ENCODE assay signal across 22 cellular contexts in genomic region chr10:117552759-117553158, GRCh38. TPM values are rescaled to one million over a fixed set of nuclear protein-coding genes. Genes with fewer than 3 reads are reported as not detected.
DNase-seq lines count a peak whose midpoint lies in the region; ATAC-seq and TF ChIP-seq lines count a peak whose summit lies in the region.
"Had no signal": no experiment of that assay in that cellular context is flagged by ENCODE, and none has a peak within 500 bp of the region (broad histone marks: within the 10 kb centered on the region; RNA-seq: fewer than 3 reads in every experiment).

No MANE protein-coding gene starts in this region.

- H3K9ac ChIP-seq in skeletal muscle tissue (ENCODE audit: low read depth in 1 of 3, low read length in 3 of 3) = peak overlapping the region in 1 of 3 donors; percentile 74
- H3K9ac ChIP-seq: KMS-11 had no signal

- peaks cover 13% of the 10 kb centered on the region for H3K4me1 Mint-ChIP-seq in activated CD4-positive, alpha-beta T cell treated with anti-CD3 and anti-CD28 coated beads, Interleukin-2, amount 10 ng/mL, durations not matched to agents 7 days and 5 days

- H3K9me3 ChIP-seq in skeletal muscle tissue (ENCODE audit: control insufficient read depth in 3 of 3, low read length in 3 of 3) (no peaks in the 10 kb centered on the region), body of pancreas (no peaks in the 10 kb centered on the region)

- no peak for DNase-seq in activated CD4-positive, alpha-beta T cell treated with anti-CD3 and anti-CD28 coated beads, Interleukin-2, amount 10 ng/mL, durations not matched to agents 7 days and 5 days
- no peak for DNase-seq in activated CD4-positive, alpha-beta T cell treated with anti-CD3 and anti-CD28 coated beads, Interleukin-2, amount 50 U/mL, for 48 hours
- DNase-seq in iris pigment epithelial cell (ENCODE audit: low read depth) (peak; percentile 34), body of pancreas (no peak)
- DNase-seq: activated B cell treated with CpG ODN at 0.5 μM for 24 hours; activated CD8-positive, alpha-beta memory T cell treated with anti-CD3 and anti-CD28 coated beads, Interleukin-2, amount 50 U/mL, for 48 hours; CD8-positive, alpha-beta T cell; NCI-H1105 treated with DMSO at 0.1 percent for 48 hours; NCI-H2171 treated with DMSO at 0.1 percent for 48 hours; stimulated activated naive CD8-positive, alpha-beta T cell treated with anti-CD3 and anti-CD28 coated beads, Interleukin-15, Interleukin-2, amounts not matched to agents 100 U/mL and 50 U/mL, for 24 hours; SW 1271 had no signal

- peaks cover 6% of the 10 kb centered on the region for H3K36me3 Mint-ChIP-seq in activated CD4-positive, alpha-beta T cell treated with anti-CD3 and anti-CD28 coated beads, Interleukin-2, amount 10 ng/mL, durations not matched to agents 7 days and 5 days (ENCODE audit: low read depth)
- H3K36me3 Mint-ChIP-seq: CD8-positive, alpha-beta T cell had no signal

- H3K27me3 ChIP-seq in skeletal muscle tissue (ENCODE audit: control insufficient read depth in 3 of 3, insufficient read depth in 3 of 3, low read length in 3 of 3) (peaks cover 51 to 70% (median 62%) of the 10 kb centered on the region in 3 donors), body of pancreas (peaks cover 0 to 32% of the 10 kb centered on the region in 2 donors)

- peak overlapping the region; percentile 46 for H3K27ac ChIP-seq in angular gyrus (ENCODE audit: low read depth, low read length)
- H3K27ac ChIP-seq in skeletal muscle tissue (ENCODE audit: low read depth, low read length) = no peak overlapping the region
- H3K27ac ChIP-seq in body of pancreas = no peak overlapping the region
- H3K27ac ChIP-seq: coronary artery, HL-60, KMS-11 had no signal

- CTCF ChIA-PET in activated CD4-positive, alpha-beta T cell treated with anti-CD3 and anti-CD28 coated beads, Interleukin-2, amount 10 ng/mL, durations not matched to agents 7 days and 5 days (lab: Charles Lee) = no interaction called here

- 12 to 28% methylated on average over 6 to 14 of the region's 14 CpGs for WGBS in body of pancreas, 2 donors

- H3K9me3 Mint-ChIP-seq in activated CD4-positive, alpha-beta T cell treated with anti-CD3 and anti-CD28 coated beads, Interleukin-2, amount 10 ng/mL, durations not matched to agents 7 days and 5 days = no peaks in the 10 kb centered on the region
- H3K9me3 Mint-ChIP-seq: activated B cell treated with CpG ODN at 0.5 μM for 24 hours; CD8-positive, alpha-beta T cell had no signal

- ATAC-seq in body of pancreas (no peak), GM21423 (IDR thresholded peaks at IDR 0.05; ENCODE audit: unreplicated experiment) (no peak), HG03521 (IDR thresholded peaks at IDR 0.05; ENCODE audit: unreplicated experiment) (no peak)
- ATAC-seq: CD8-positive, alpha-beta T cell; esophagus mucosa; stimulated activated naive CD8-positive, alpha-beta T cell treated with anti-CD3 and anti-CD28 coated beads, Interleukin-15, Interleukin-2, amounts not matched to agents 100 U/mL and 50 U/mL, for 24 hours had no signal

- no peak for TF ChIP-seq CTCF in body of pancreas (IDR thresholded peaks at IDR 0.05)

- H3K4me3 ChIP-seq in skeletal muscle tissue (ENCODE audit: low read length in 3 of 3) (peak overlapping the region; percentile 8 to 60 (median 11)), body of pancreas (no peak overlapping the region)
- H3K4me3 ChIP-seq: coronary artery had no signal

- H3K27me3 Mint-ChIP-seq in activated CD4-positive, alpha-beta T cell treated with anti-CD3 and anti-CD28 coated beads, Interleukin-2, amount 10 ng/mL, durations not matched to agents 7 days and 5 days = peaks cover 71% of the 10 kb centered on the region

- no peak overlapping the region for H3K4me3 Mint-ChIP-seq in activated CD4-positive, alpha-beta T cell treated with anti-CD3 and anti-CD28 coated beads, Interleukin-2, amount 10 ng/mL, durations not matched to agents 7 days and 5 days
- H3K4me3 Mint-ChIP-seq: activated B cell treated with CpG ODN at 0.5 μM for 24 hours; CD8-positive, alpha-beta T cell had no signal

- POLR2A ChIA-PET in activated CD4-positive, alpha-beta T cell treated with anti-CD3 and anti-CD28 coated beads, Interleukin-2, amount 10 ng/mL, durations not matched to agents 7 days and 5 days (lab: Charles Lee) = no interaction called here

- intact Hi-C loops in body of pancreas (cut with DNase I) = no loop called here

- peak overlapping the region; percentile 4 for H3K27ac Mint-ChIP-seq in activated CD4-positive, alpha-beta T cell treated with anti-CD3 and anti-CD28 coated beads, Interleukin-2, amount 10 ng/mL, durations not matched to agents 7 days and 5 days
- H3K27ac Mint-ChIP-seq: activated B cell treated with CpG ODN at 0.5 μM for 24 hours; CD8-positive, alpha-beta T cell had no signal

- no peak for TF ChIP-seq POLR2A in body of pancreas (IDR thresholded peaks at IDR 0.05)

- H3K36me3 ChIP-seq in skeletal muscle tissue (ENCODE audit: control insufficient read depth in 3 of 3, insufficient read depth in 3 of 3, low read length in 3 of 3) = no peaks in the 10 kb centered on the region
- H3K36me3 ChIP-seq in body of pancreas (replicated peaks in 1 of 2; ENCODE audit: insufficient read depth in 1 of 2, low read depth in 2 of 2) = no peaks in the 10 kb centered on the region

- H3K4me1 ChIP-seq in skeletal muscle tissue (ENCODE audit: control insufficient read depth in 3 of 3, insufficient read depth in 3 of 3, low read length in 3 of 3) (peaks cover 34 to 49% (median 45%) of the 10 kb centered on the region in 3 donors), body of pancreas (peaks cover 15% of the 10 kb centered on the region)

RNA-seq across cellular contexts. Expression of gene EMX2, which starts 10.2 kb away (rescaled TPM):
- total RNA-seq in activated CD4-positive, alpha-beta T cell treated with anti-CD3 and anti-CD28 coated beads, Interleukin-2, amount 10 ng/mL, durations not matched to agents 7 days and 5 days = not detected
- 2.1 TPM for total RNA-seq in skeletal muscle tissue
- total RNA-seq in body of pancreas = not detected
- total RNA-seq: activated B cell treated with CpG ODN at 0.5 μM for 24 hours; CD8-positive, alpha-beta T cell; esophagus mucosa; G401; lung microvascular endothelial cell; RPMI7951 had no signal

Comparison
In these comparisons a context has a peak if more than half of its experiments do, and no peak if none do; other contexts are left out.
1. H3K4me3 ChIP-seq: peak in skeletal muscle tissue (3 of 3); none in body of pancreas (0 of 2).